11 cellular contexts compared by ENCODE assay signal in the genomic region with DNA sequence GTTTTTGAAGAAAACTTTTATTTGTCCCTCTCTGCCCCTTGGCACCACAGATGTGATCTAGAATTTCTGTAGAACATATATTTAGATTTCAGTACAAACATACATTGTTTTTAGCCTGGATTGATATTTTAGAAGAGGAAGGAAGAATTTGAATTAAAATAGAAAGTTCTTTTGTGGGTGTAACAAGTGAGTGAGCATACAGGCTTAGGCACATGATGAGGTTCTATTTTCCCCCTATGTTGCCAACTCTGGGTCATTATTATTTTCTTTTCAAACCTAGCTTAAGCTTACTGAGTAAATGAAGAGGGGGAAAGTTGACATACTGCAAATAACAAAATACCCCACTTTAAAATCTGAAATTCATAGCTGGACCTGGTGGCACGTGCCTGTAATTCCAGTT.
DNase-seq lines count a peak whose midpoint lies in the region; ATAC-seq, FAIRE-seq and TF ChIP-seq lines count a peak whose summit lies in the region.
"Had no signal": no experiment of that assay in that cellular context is flagged by ENCODE, and none has a peak within 500 bp of the region (broad histone marks: within the 10 kb centered on the region; RNA-seq: fewer than 3 reads in every experiment).

No MANE protein-coding gene starts in this region.

- H3K27me3 Mint-ChIP-seq in T-helper 17 cell = no peaks in the 10 kb centered on the region

- no peak overlapping the region for H3K9ac ChIP-seq in smooth muscle cell (ENCODE audit: low read depth)

- no peaks in the 10 kb centered on the region for H3K27me3 ChIP-seq in smooth muscle cell (ENCODE audit: low read depth)
- H3K27me3 ChIP-seq in small intestine (ENCODE audit: control insufficient read depth in 2 of 2, insufficient read depth in 2 of 2, low read length in 2 of 2) = no peaks in the 10 kb centered on the region
- H3K27me3 ChIP-seq: sigmoid colon had no signal

- DNase-seq in T-helper 17 cell (no peak), smooth muscle cell (lab: John Stamatoyannopoulos, UW; ENCODE audit: unreplicated experiment) (no peak), small intestine (no peak), midbrain (lab: John Stamatoyannopoulos, UW) (no peak)
- no peak for DNase-seq in activated naive CD4-positive, alpha-beta T cell treated with anti-CD3 and anti-CD28 coated beads, Interleukin-2, amount 50 U/mL, for 72 hours (ENCODE audit: low spot score in 2 of 2)
- DNase-seq in activated CD4-positive, alpha-beta T cell treated with anti-CD3 and anti-CD28 coated beads, Interleukin-2, amount 50 U/mL, for 1 hour = no peak
- DNase-seq: H7, NCI-H1694, sigmoid colon had no signal

- no peaks in the 10 kb centered on the region for H4K20me1 ChIP-seq in smooth muscle cell (ENCODE audit: low read depth)

- no peaks in the 10 kb centered on the region for H3K36me3 ChIP-seq in smooth muscle cell (ENCODE audit: low read depth)
- no peaks in the 10 kb centered on the region for H3K36me3 ChIP-seq in small intestine (ENCODE audit: control insufficient read depth in 2 of 2, insufficient read depth in 2 of 2, low read length in 2 of 2)
- H3K36me3 ChIP-seq: sigmoid colon had no signal

- no peaks in the 10 kb centered on the region for H3K79me2 ChIP-seq in smooth muscle cell (ENCODE audit: low read depth)

- peaks cover 20% of the 10 kb centered on the region for H3F3A ChIP-seq in smooth muscle cell (ENCODE audit: low read depth)

- H3K9me3 Mint-ChIP-seq in activated naive CD4-positive, alpha-beta T cell treated with anti-CD3 and anti-CD28 coated beads, Interleukin-2, amount 50 U/mL, for 72 hours = peaks cover 0 to 3% of the 10 kb centered on the region in 2 donors

- H3K9me3 ChIP-seq in T-helper 17 cell (ENCODE audit: control insufficient read depth, low read length, poor library complexity, severe bottlenecking) (no peaks in the 10 kb centered on the region), smooth muscle cell (replicated peaks; ENCODE audit: low read depth) (no peaks in the 10 kb centered on the region), small intestine (ENCODE audit: control insufficient read depth, low read depth) (no peaks in the 10 kb centered on the region)
- H3K9me3 ChIP-seq: sigmoid colon had no signal

- peak overlapping the region; percentile 59 for H3K27ac Mint-ChIP-seq in T-helper 17 cell
- H3K27ac Mint-ChIP-seq in activated naive CD4-positive, alpha-beta T cell treated with anti-CD3 and anti-CD28 coated beads, Interleukin-2, amount 50 U/mL, for 72 hours = no peak overlapping the region

- peak overlapping the region; percentile 66 for H3K27ac ChIP-seq in smooth muscle cell (ENCODE audit: low read depth)
- H3K27ac ChIP-seq in small intestine (ENCODE audit: low read depth in 1 of 2, low read length in 1 of 2) = no peak overlapping the region

- H3K4me1 Mint-ChIP-seq in T-helper 17 cell = peaks cover 2% of the 10 kb centered on the region

- FAIRE-seq in small intestine (lab: Jason Lieb, UNC) = no peak

- ATAC-seq in GM19372 (IDR thresholded peaks at IDR 0.05; ENCODE audit: low read depth, unreplicated experiment) = peak; percentile 7
- ATAC-seq in HG02870 (IDR thresholded peaks at IDR 0.05; ENCODE audit: unreplicated experiment) = peak; percentile 5
- no peak for ATAC-seq in T-helper 17 cell
- no peak for ATAC-seq in activated naive CD4-positive, alpha-beta T cell treated with anti-CD3 and anti-CD28 coated beads, Interleukin-2, amount 50 U/mL, for 72 hours

- H2AFZ ChIP-seq in smooth muscle cell (ENCODE audit: low read depth) = no peak overlapping the region

- no peaks in the 10 kb centered on the region for H3K36me3 Mint-ChIP-seq in T-helper 17 cell (ENCODE audit: low read depth)
- H3K36me3 Mint-ChIP-seq in activated naive CD4-positive, alpha-beta T cell treated with anti-CD3 and anti-CD28 coated beads, Interleukin-2, amount 50 U/mL, for 72 hours = no peaks in the 10 kb centered on the region

- TF ChIP-seq CTCF in smooth muscle cell (IDR thresholded peaks at IDR 0.05; ENCODE audit: borderline replicate concordance, insufficient read depth, poor library complexity, severe bottlenecking) = no peak

- H3K4me3 ChIP-seq in smooth muscle cell (no peak overlapping the region), small intestine (ENCODE audit: low read depth in 1 of 2, low read length in 2 of 2) (no peak overlapping the region)
- H3K4me3 ChIP-seq: sigmoid colon had no signal

- 94% methylated on average over 1 of the region's 1 CpG for WGBS in smooth muscle cell (ENCODE audit: low lambda C conversion rate)
- 90 to 96% (median 92%) methylated on average over 1 of the region's 1 CpG for WGBS in small intestine, 3 donors

- H3K4me2 ChIP-seq in smooth muscle cell = peak overlapping the region; percentile 53

- no peak overlapping the region for H3K4me3 Mint-ChIP-seq in T-helper 17 cell

- H3K4me1 ChIP-seq in smooth muscle cell (ENCODE audit: low read depth) (peaks cover 18% of the 10 kb centered on the region), small intestine (ENCODE audit: control insufficient read depth in 2 of 2, insufficient read depth in 1 of 2, low read depth in 1 of 2, low read length in 1 of 2) (peaks cover 0 to 3% of the 10 kb centered on the region in 2 donors)
- H3K4me1 ChIP-seq: sigmoid colon had no signal

Comparison
In these comparisons a context has a peak if more than half of its experiments do, and no peak if none do; other contexts are left out.
1. ATAC-seq: peak in GM19372 (single experiment) and HG02870 (single experiment); none in T-helper 17 cell (single experiment) and activated naive CD4-positive, alpha-beta T cell treated with anti-CD3 and anti-CD28 coated beads, Interleukin-2, amount 50 U/mL, for 72 hours (0 of 2).